In the genomic region with DNA sequence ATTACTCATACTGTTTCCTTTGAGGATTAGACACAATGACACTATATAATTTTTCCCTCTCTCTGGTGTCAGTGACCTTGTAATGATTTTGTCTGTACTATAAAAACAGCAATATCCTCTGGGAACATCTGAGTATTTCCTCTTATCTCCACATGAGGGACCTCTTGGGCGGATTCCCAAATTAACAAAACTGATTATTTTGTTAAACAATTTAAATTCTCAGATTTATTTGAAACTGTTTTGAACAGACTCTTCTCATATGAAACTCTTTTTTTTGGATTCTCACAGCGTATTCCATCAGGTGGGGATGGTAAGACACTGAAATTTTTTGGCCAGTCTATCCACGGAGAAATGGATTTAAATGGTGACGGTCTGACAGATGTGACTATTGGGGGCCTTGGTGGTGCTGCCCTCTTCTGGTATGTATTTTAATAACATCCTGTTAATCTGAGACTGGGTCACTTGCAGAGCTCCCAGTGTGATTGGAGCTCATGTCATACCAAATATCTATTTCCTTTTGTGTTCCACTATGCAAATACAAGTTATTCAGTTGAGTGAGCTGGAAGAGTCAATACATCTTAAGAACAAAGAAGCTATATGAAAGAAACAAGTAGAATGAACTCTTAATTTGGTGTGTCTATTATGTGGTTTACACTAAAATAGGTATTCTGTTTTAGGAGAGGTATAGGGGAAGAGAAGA, we compare ENCODE assay signal across 8 cellular contexts.
DNase-seq lines count a peak whose midpoint lies in the region; ATAC-seq and TF ChIP-seq lines count a peak whose summit lies in the region.

No MANE protein-coding gene starts in this region.

- H3K36me3 ChIP-seq in A673 (ENCODE audit: insufficient read depth, low read length, poor library complexity, severe bottlenecking): no peaks in the 10 kb centered on the region

- intact Hi-C loops in A673 (cut with micrococcal nuclease; ENCODE audit: unreplicated experiment): loop anchor here (1.0 to 10.0 kb wide), 4 partner anchors 128 to 1951 kb away; partner anchors contain the start of genes ITGA1 and PELO

- H3K27ac Mint-ChIP-seq in immature natural killer cell: peak overlapping the region in 1 of 6 donors; percentile 15

- TF ChIP-seq CTCF in A673 (conservative IDR thresholded peaks at IDR 0.05; ENCODE audit: low read depth, low read length): peak; percentile 90

- POLR2A ChIA-PET in A673 (lab: Charles Lee; ENCODE audit: low non-redundant PET): interaction anchor here (0.6 kb wide), 1 partner anchor 383 kb away, joined by 3 read pairs; no protein-coding TSS in a partner anchor

- peaks cover 0 to 9% (median 2%) of the 10 kb centered on the region in 3 donors for H3K27me3 Mint-ChIP-seq in immature natural killer cell (ENCODE audit: low read depth in 3 of 3)

- no peaks in the 10 kb centered on the region for H3K9me3 Mint-ChIP-seq in immature natural killer cell

- no peaks in the 10 kb centered on the region for H3K4me1 ChIP-seq in A673 (ENCODE audit: insufficient read depth, low read length, poor library complexity, severe bottlenecking)

- H3K4me3 ChIP-seq in A673 (ENCODE audit: low read depth, low read length, poor library complexity, severe bottlenecking): peak overlapping the region; percentile 41

- ATAC-seq in GM18505 (IDR thresholded peaks at IDR 0.05; ENCODE audit: unreplicated experiment) (peak; percentile 99), HG02938 (IDR thresholded peaks at IDR 0.05; ENCODE audit: unreplicated experiment) (peak; percentile 99)

- TF ChIP-seq POLR2A in GM18505 (IDR thresholded peaks at IDR 0.05; ENCODE audit: borderline replicate concordance, extremely low read depth, insufficient read depth, insufficient read length): no peak

- CTCF ChIA-PET in A673 (lab: Charles Lee): interaction anchor here (0.6 to 1.0 kb wide), 6 partner anchors 12 to 222 kb away, joined by 3 to 4 read pairs (median 3); partner anchors contain the start of genes ITGA1 and PELO

- H3K27ac ChIP-seq in A673 (ENCODE audit: low read depth, low read length, poor library complexity, severe bottlenecking): no peak overlapping the region

- H3K27me3 ChIP-seq in A673 (replicated peaks; ENCODE audit: insufficient read depth, low read depth, low read length, poor library complexity): no peaks in the 10 kb centered on the region

- DNase-seq in A673 (ENCODE audit: low spot score): peak; percentile 80
- DNase-seq in NCI-H1694 (lab: John Stamatoyannopoulos, UW): peak; percentile 80
- DNase-seq in T1000 (lab: John Stamatoyannopoulos, UW): peak; percentile 29
- DNase-seq in T47D (ENCODE audit: low read depth in 1 of 2, low spot score in 1 of 2): peak; percentile 30 to 81
- DNase-seq in immature natural killer cell: peak; percentile 42 to 52 (median 51)
- peak; percentile 52 for DNase-seq in stimulated activated CD4-positive, alpha-beta T cell treated with anti-CD3 and anti-CD28 coated beads, Interleukin-15, amount 100 ng/mL, for 24 hours

- H3K9me3 ChIP-seq in A673 (ENCODE audit: low read depth, low read length, poor library complexity, severe bottlenecking): no peaks in the 10 kb centered on the region

- H3K4me1 Mint-ChIP-seq in immature natural killer cell: peaks cover 3 to 6% of the 10 kb centered on the region in 2 donors

- no TSS peak for BruUV-seq in A673 (replicated peaks; lab: Mats Ljungman, UMichigan)

- H3K4me3 Mint-ChIP-seq in immature natural killer cell: peak overlapping the region; percentile 51 to 76 (median 67)

- in situ Hi-C loops in T47D (cut with HindIII; ENCODE audit: low pct_unique_long_range_greater_than_20kb, low sequenced_read_pairs): no loop called here

- no peaks in the 10 kb centered on the region for H3K36me3 Mint-ChIP-seq in immature natural killer cell

Comparison
In these comparisons a context has a peak if more than half of its experiments do, and no peak if none do; other contexts are left out.
1. DNase-seq: peak in every context shown above with its lines; median percentile 80 in A673; 80 in NCI-H1694; 56 in T47D; 52 in stimulated activated CD4-positive, alpha-beta T cell treated with anti-CD3 and anti-CD28 coated beads, Interleukin-15, amount 100 ng/mL, for 24 hours; 51 in immature natural killer cell; 29 in T1000.